8 cellular contexts compared by ENCODE assay signal in genomic region chr20:41072099-41072798, GRCh38. TPM values are rescaled to one million over a fixed set of nuclear protein-coding genes. Genes with fewer than 3 reads are reported as not detected.
DNase-seq lines count a peak whose midpoint lies in the region; ATAC-seq and TF ChIP-seq lines count a peak whose summit lies in the region.

No MANE protein-coding gene starts in this region.

- intact Hi-C loops in testis (cut with DNase I; ENCODE audit: low total_unique reads): no loop called here

- in situ Hi-C loops in GM13977 (cut with MboI; ENCODE audit: low pct_unique_long_range_greater_than_20kb, low sequenced_read_pairs, unreplicated experiment): no loop called here

- H3K9me2 ChIP-seq in MM.1S (replicated peaks; ENCODE audit: insufficient read depth, low read length): no peaks in the 10 kb centered on the region

- peaks cover 97% of the 10 kb centered on the region for H3K79me2 ChIP-seq in MM.1S (ENCODE audit: low read length)

- TF ChIP-seq CTCF in mesothelial cell of epicardium (IDR thresholded peaks at IDR 0.05; ENCODE audit: unreplicated experiment) (no peak), MM.1S (IDR thresholded peaks at IDR 0.05; ENCODE audit: low read length) (no peak), testis (IDR thresholded peaks at IDR 0.05) (no peak), GM13977 (IDR thresholded peaks at IDR 0.05; ENCODE audit: extremely low read depth, insufficient read depth, missing control alignments) (no peak)

- H3K4me3 ChIP-seq in MM.1S (ENCODE audit: low read length) (no peak overlapping the region), testis (no peak overlapping the region)

- H3K27me3 ChIP-seq in MM.1S (replicated peaks; ENCODE audit: insufficient read depth, low read length) (no peaks in the 10 kb centered on the region), testis (no peaks in the 10 kb centered on the region)

- H3K4me2 ChIP-seq in MM.1S (ENCODE audit: low read depth, low read length): no peak overlapping the region

- no peaks in the 10 kb centered on the region for H3K27me3 Mint-ChIP-seq in mesothelial cell of epicardium (ENCODE audit: low read depth)

- no peak overlapping the region for H3K9ac ChIP-seq in MM.1S (ENCODE audit: low read length)

- 47 to 72% methylated on average over 3 of the region's 3 CpGs for WGBS in testis, 2 donors

- H3K36me3 Mint-ChIP-seq in mesothelial cell of epicardium: peaks cover 27% of the 10 kb centered on the region

- H3K36me3 ChIP-seq in MM.1S (replicated peaks; ENCODE audit: insufficient read depth, low read length): peaks cover 4% of the 10 kb centered on the region
- H3K36me3 ChIP-seq in testis (ENCODE audit: low read depth, missing control alignments): no peaks in the 10 kb centered on the region

- H4K20me1 ChIP-seq in MM.1S (ENCODE audit: insufficient read depth, low read length): peaks cover 16% of the 10 kb centered on the region; the same call in 1 of the 2 replicates

- DNase-seq in AG08395 (ENCODE audit: low spot score) (peak; percentile 79), NCI-H226 (peak; percentile 89), cerebellum (ENCODE audit: low spot score) (peak; percentile 65), mesothelial cell of epicardium (ENCODE audit: low spot score in 2 of 2, unreplicated experiment in 2 of 2) (no peak), MM.1S (no peak), testis (no peak), GM13977 (ENCODE audit: low spot score) (no peak)

- H3K9me3 Mint-ChIP-seq in mesothelial cell of epicardium: no peaks in the 10 kb centered on the region

- ATAC-seq in GM18502 (IDR thresholded peaks at IDR 0.05; ENCODE audit: poor library complexity, unreplicated experiment): no peak

- H3K4me3 Mint-ChIP-seq in mesothelial cell of epicardium: no peak overlapping the region

- H3K9me3 ChIP-seq in MM.1S (replicated peaks; ENCODE audit: insufficient read depth, low read length) (no peaks in the 10 kb centered on the region), testis (no peaks in the 10 kb centered on the region)

- no peak overlapping the region for H3K27ac ChIP-seq in MM.1S (ENCODE audit: low read length)
- H3K27ac ChIP-seq in testis: no peak overlapping the region

- H3K27ac Mint-ChIP-seq in mesothelial cell of epicardium: peak overlapping the region; percentile 77

- TF ChIP-seq POLR2A in testis (IDR thresholded peaks at IDR 0.05): no peak

- peaks cover 14% of the 10 kb centered on the region; the same call in 1 of the 2 replicates for H3F3A ChIP-seq in MM.1S (ENCODE audit: insufficient read depth, low read length)

- H3K4me1 Mint-ChIP-seq in mesothelial cell of epicardium: peaks cover 46% of the 10 kb centered on the region

- H2AFZ ChIP-seq in MM.1S (ENCODE audit: low read length): no peak overlapping the region

- peaks cover 11% of the 10 kb centered on the region for H3K4me1 ChIP-seq in MM.1S (ENCODE audit: low read length)
- peaks cover 7% of the 10 kb centered on the region for H3K4me1 ChIP-seq in testis

RNA-seq across cellular contexts. Expression of gene TOP1, which starts 43.6 kb away (rescaled TPM):
- total RNA-seq in cerebellum (19.4 TPM), mesothelial cell of epicardium (76.0 to 78.6 TPM (median 76.7 TPM) in 3 replicates), testis (10 to 100 TPM; 33.8 to 36.6 TPM)
- 12.1 TPM for polyA plus RNA-seq in testis (ENCODE audit: insufficient read depth, low read depth, low replicate concordance)

Comparison
In these comparisons a context has a peak if more than half of its experiments do, and no peak if none do; other contexts are left out.
1. DNase-seq: peak in AG08395 (single experiment), NCI-H226 (single experiment) and cerebellum (single experiment); none in mesothelial cell of epicardium (0 of 2), MM.1S (single experiment), testis (single experiment) and GM13977 (single experiment).